8 cellular contexts compared by ENCODE assay signal in the genomic region with DNA sequence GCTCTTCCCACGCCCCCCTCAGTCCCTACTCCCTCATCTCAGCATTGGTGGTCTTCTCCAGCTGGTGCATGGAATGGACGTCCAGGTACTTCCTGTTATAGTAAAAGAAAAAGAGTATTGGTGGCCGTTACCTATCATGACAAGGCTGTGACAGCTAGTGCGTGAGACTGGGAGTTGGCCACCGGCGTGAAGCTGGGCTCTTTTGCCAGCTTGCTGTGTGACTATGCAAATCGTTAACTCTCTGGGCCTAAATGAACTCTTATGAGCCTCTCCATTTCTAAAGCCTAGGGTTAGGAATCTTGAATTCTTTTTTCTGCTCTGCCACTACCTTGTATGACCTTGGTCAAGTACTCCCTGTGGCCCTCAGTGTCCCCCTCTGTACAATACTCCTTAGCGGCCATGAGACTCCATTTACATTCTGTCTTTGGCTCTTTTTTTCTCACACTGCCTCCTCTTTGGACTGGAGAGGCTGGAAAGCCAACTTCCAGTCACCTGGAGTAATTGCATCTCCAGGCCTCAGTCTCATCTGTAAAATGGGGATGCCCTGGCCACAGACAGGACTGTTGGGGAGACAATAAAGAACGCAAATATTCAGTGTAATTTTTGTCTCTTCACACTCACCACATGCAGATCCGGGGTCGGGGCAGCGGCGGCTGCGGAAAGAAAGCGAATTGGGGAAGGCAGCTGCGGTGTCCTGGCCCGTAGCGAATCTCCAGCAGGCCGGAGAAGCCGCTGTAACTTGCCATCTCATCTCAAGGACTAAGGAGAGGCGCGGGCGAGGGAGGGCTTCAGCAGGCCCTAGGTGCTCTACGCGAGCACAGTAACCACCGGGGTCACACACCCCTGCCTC. TPM values are rescaled to one million over a fixed set of nuclear protein-coding genes. Genes with fewer than 3 reads are reported as not detected.
A peak's percentile ranks its signal among the peaks of the same experiment; 100 is the strongest.
DNase-seq lines count a peak whose midpoint lies in the region; ATAC-seq, FAIRE-seq and TF ChIP-seq lines count a peak whose summit lies in the region.

No MANE protein-coding gene starts in this region.

- dilution Hi-C loops in keratinocyte (cut with MboI; ENCODE audit: extremely low pct_ligation_motif_present, low sequenced_read_pairs) = no loop called here

- peaks cover 35% of the 10 kb centered on the region for H3K36me3 Mint-ChIP-seq in activated CD4-positive, alpha-beta T cell treated with anti-CD3 and anti-CD28 coated beads, Interleukin-2, amount 10 ng/mL, durations not matched to agents 24 days and 14 days (ENCODE audit: low read depth)
- no peaks in the 10 kb centered on the region for H3K36me3 Mint-ChIP-seq in activated naive CD8-positive, alpha-beta T cell

- no peaks in the 10 kb centered on the region for H3K9me3 ChIP-seq in keratinocyte (ENCODE audit: control insufficient read depth, low read depth, low read length)
- no peaks in the 10 kb centered on the region for H3K9me3 ChIP-seq in testis

- no peaks in the 10 kb centered on the region for H3K27me3 Mint-ChIP-seq in activated CD4-positive, alpha-beta T cell treated with anti-CD3 and anti-CD28 coated beads, Interleukin-2, amount 10 ng/mL, durations not matched to agents 24 days and 14 days
- no peaks in the 10 kb centered on the region for H3K27me3 Mint-ChIP-seq in activated naive CD8-positive, alpha-beta T cell

- H3K4me1 ChIP-seq in keratinocyte (ENCODE audit: control insufficient read depth, extremely low read depth, insufficient read depth, low read length) = peaks cover 17% of the 10 kb centered on the region
- H3K4me1 ChIP-seq in testis = peaks cover 22% of the 10 kb centered on the region

- H3K27ac Mint-ChIP-seq in activated CD4-positive, alpha-beta T cell treated with anti-CD3 and anti-CD28 coated beads, Interleukin-2, amount 10 ng/mL, durations not matched to agents 24 days and 14 days = peak overlapping the region; percentile 2
- H3K27ac Mint-ChIP-seq in activated naive CD8-positive, alpha-beta T cell = peak overlapping the region; percentile 84

- no peak for FAIRE-seq in keratinocyte (lab: Jason Lieb, UNC)

- TF ChIP-seq POLR2A in testis (IDR thresholded peaks at IDR 0.05) (no peak), GM18505 (IDR thresholded peaks at IDR 0.05; ENCODE audit: borderline replicate concordance, extremely low read depth, insufficient read depth, insufficient read length) (no peak)

- peak overlapping the region; percentile 72 for H3K4me2 ChIP-seq in keratinocyte (ENCODE audit: control insufficient read depth, extremely low read depth, insufficient read depth, low read depth, low read length)

- no peaks in the 10 kb centered on the region for H4K20me1 ChIP-seq in keratinocyte (ENCODE audit: control insufficient read depth, extremely low read depth, insufficient read depth, low read length)

- peaks cover 25% of the 10 kb centered on the region for H3K79me2 ChIP-seq in keratinocyte (ENCODE audit: control insufficient read depth, insufficient read depth, low read length)

- TF ChIP-seq CTCF in keratinocyte (optimal IDR thresholded peaks at IDR 0.05 in 1 of 3, IDR thresholded peaks at IDR 0.05 in 1 of 3, conservative IDR thresholded peaks at IDR 0.05 in 1 of 3; ENCODE audit: extremely low read depth in 1 of 3, insufficient read depth in 2 of 3, low read length in 3 of 3) (no peak), testis (IDR thresholded peaks at IDR 0.05) (no peak)

- no peaks in the 10 kb centered on the region for H3K9me1 ChIP-seq in keratinocyte (ENCODE audit: control insufficient read depth, extremely low read depth, insufficient read depth, low read length)

- peaks cover 22% of the 10 kb centered on the region for H3K4me1 Mint-ChIP-seq in activated CD4-positive, alpha-beta T cell treated with anti-CD3 and anti-CD28 coated beads, Interleukin-2, amount 10 ng/mL, durations not matched to agents 24 days and 14 days
- H3K4me1 Mint-ChIP-seq in activated naive CD8-positive, alpha-beta T cell (ENCODE audit: low read depth) = peaks cover 26% of the 10 kb centered on the region

- peak overlapping the region; percentile 70 for H2AFZ ChIP-seq in keratinocyte (ENCODE audit: control insufficient read depth, low read length)

- no peaks in the 10 kb centered on the region for H3K9me3 Mint-ChIP-seq in activated CD4-positive, alpha-beta T cell treated with anti-CD3 and anti-CD28 coated beads, Interleukin-2, amount 10 ng/mL, durations not matched to agents 24 days and 14 days
- no peaks in the 10 kb centered on the region for H3K9me3 Mint-ChIP-seq in activated naive CD8-positive, alpha-beta T cell (ENCODE audit: low read depth)

- WGBS in testis, 2 donors = 25 to 26% methylated on average over 26 of the region's 26 CpGs

- H3K27ac ChIP-seq in keratinocyte (ENCODE audit: control insufficient read depth, insufficient read depth, low read length) (no peak overlapping the region), testis (peak overlapping the region; percentile 25 to 87)

- intact Hi-C loops in activated CD4-positive, alpha-beta T cell treated with anti-CD3 and anti-CD28 coated beads, Interleukin-2, amount 10 ng/mL, durations not matched to agents 24 days and 14 days (cut with micrococcal nuclease) = loop anchor here (5.0 kb wide), 2 partner anchors 104 to 131 kb away; partner anchors contain the start of genes BCL7C and FBRS
- intact Hi-C loops in testis (cut with DNase I; ENCODE audit: low total_unique reads) = no loop called here

- peak overlapping the region; percentile 84 for H3K9ac ChIP-seq in keratinocyte (ENCODE audit: control insufficient read depth, extremely low read depth, insufficient read depth, low read length)

- peak overlapping the region; percentile 97 for H3K4me3 Mint-ChIP-seq in activated CD4-positive, alpha-beta T cell treated with anti-CD3 and anti-CD28 coated beads, Interleukin-2, amount 10 ng/mL, durations not matched to agents 24 days and 14 days
- H3K4me3 Mint-ChIP-seq in activated naive CD8-positive, alpha-beta T cell = peak overlapping the region; percentile 95

- no peak for ATAC-seq in GM18505 (IDR thresholded peaks at IDR 0.05; ENCODE audit: unreplicated experiment)

- H3K27me3 ChIP-seq in keratinocyte (ENCODE audit: control insufficient read depth, extremely low read depth, insufficient read depth, low read length) (no peaks in the 10 kb centered on the region), testis (no peaks in the 10 kb centered on the region)

- peaks cover 28 to 29% of the 10 kb centered on the region in 2 experiments for H3K36me3 ChIP-seq in keratinocyte (ENCODE audit: control insufficient read depth in 2 of 2, extremely low read depth in 1 of 2, insufficient read depth in 2 of 2, low read length in 2 of 2)
- H3K36me3 ChIP-seq in testis (ENCODE audit: low read depth, missing control alignments) = no peaks in the 10 kb centered on the region

- H3K4me3 ChIP-seq in keratinocyte (ENCODE audit: control insufficient read depth in 2 of 3, extremely low read depth in 1 of 3, insufficient read depth in 2 of 3, low read depth in 1 of 3, low read length in 3 of 3) (peak overlapping the region; percentile 75 to 89 (median 75)), testis (peak overlapping the region; percentile 80 to 83)

- no peak for DNase-seq in activated CD4-positive, alpha-beta T cell treated with anti-CD3 and anti-CD28 coated beads, Interleukin-2, amount 10 ng/mL, durations not matched to agents 24 days and 14 days
- DNase-seq in activated CD4-positive, alpha-beta T cell treated with anti-CD3 and anti-CD28 coated beads for 4 hours = no peak
- DNase-seq in keratinocyte (ENCODE audit: low read depth, low spot score) = no peak
- no peak for DNase-seq in testis
- no peak for DNase-seq in middle frontal gyrus (ENCODE audit: extremely low spot score, low spot score)
- DNase-seq in AG08395 (ENCODE audit: low spot score) = no peak

RNA-seq across cellular contexts. Expression of gene CFAP119, which starts 1.1 kb away (rescaled TPM):
- 4.0 and 4.2 TPM in 2 replicates for total RNA-seq in activated CD4-positive, alpha-beta T cell treated with anti-CD3 and anti-CD28 coated beads, Interleukin-2, amount 10 ng/mL, durations not matched to agents 24 days and 14 days
- 2.2 to 3.0 TPM (median 2.3 TPM) in 3 replicates for polyA plus RNA-seq in keratinocyte
- 0.62 TPM for polyA plus RNA-seq in keratinocyte (2011; ENCODE audit: low read depth)
- polyA plus RNA-seq in keratinocyte (2011; cell fraction: cytosol; rRNA removed) = 0.34 and 0.39 TPM in 2 replicates
- 7.1 and 7.8 TPM in 2 replicates for polyA plus RNA-seq in keratinocyte (2011; cell fraction: nucleus; rRNA removed)
- polyA plus RNA-seq in keratinocyte (2012; ENCODE audit: low replicate concordance) = 0.97 and 2.1 TPM in 2 replicates
- polyA minus RNA-seq in keratinocyte = 0.35 TPM in 1 of 3 replicates, not detected in the others
- polyA minus RNA-seq in keratinocyte (2011; cell fraction: cytosol; rRNA and poly(A)+ RNA removed) = 3.1 TPM
- 0.39 and 0.63 TPM in 2 replicates for polyA minus RNA-seq in keratinocyte (2011; cell fraction: nucleus; rRNA and poly(A)+ RNA removed)
- total RNA-seq in testis = 10 to 100 TPM; 31.5 to 54.2 TPM
- 43.3 TPM for polyA plus RNA-seq in testis (ENCODE audit: insufficient read depth, low read depth, low replicate concordance)

RNA-seq across cellular contexts. Expression of gene RNF40, which starts 1.3 kb away (rescaled TPM):
- total RNA-seq in activated CD4-positive, alpha-beta T cell treated with anti-CD3 and anti-CD28 coated beads, Interleukin-2, amount 10 ng/mL, durations not matched to agents 24 days and 14 days = 95.4 and 100 TPM in 2 replicates
- polyA plus RNA-seq in keratinocyte = 45.2 to 59.6 TPM (median 52.7 TPM) in 3 replicates
- 53.5 TPM for polyA plus RNA-seq in keratinocyte (2011; ENCODE audit: low read depth)
- 43.2 and 45.2 TPM in 2 replicates for polyA plus RNA-seq in keratinocyte (2011; cell fraction: cytosol; rRNA removed)
- 67.2 and 85.5 TPM in 2 replicates for polyA plus RNA-seq in keratinocyte (2011; cell fraction: nucleus; rRNA removed)
- 43.1 and 60.9 TPM in 2 replicates for polyA plus RNA-seq in keratinocyte (2012; ENCODE audit: low replicate concordance)
- polyA minus RNA-seq in keratinocyte = 63.2 to 88.0 TPM (median 66.8 TPM) in 3 replicates
- 42.8 TPM for polyA minus RNA-seq in keratinocyte (2011; cell fraction: cytosol; rRNA and poly(A)+ RNA removed)
- 23.4 and 43.4 TPM in 2 replicates for polyA minus RNA-seq in keratinocyte (2011; cell fraction: nucleus; rRNA and poly(A)+ RNA removed)
- 100 to 1,000 TPM; 143 to 162 TPM for total RNA-seq in testis
- polyA plus RNA-seq in testis (ENCODE audit: insufficient read depth, low read depth, low replicate concordance) = 219 TPM

RNA-seq across cellular contexts. Expression of gene PHKG2, which starts 12.6 kb away (rescaled TPM):
- total RNA-seq in activated CD4-positive, alpha-beta T cell treated with anti-CD3 and anti-CD28 coated beads, Interleukin-2, amount 10 ng/mL, durations not matched to agents 24 days and 14 days = 39.5 and 41.0 TPM in 2 replicates
- polyA plus RNA-seq in keratinocyte = 28.9 to 40.6 TPM (median 31.8 TPM) in 3 replicates
- 9.0 TPM for polyA plus RNA-seq in keratinocyte (2011; ENCODE audit: low read depth)
- 16.2 and 16.6 TPM in 2 replicates for polyA plus RNA-seq in keratinocyte (2011; cell fraction: cytosol; rRNA removed)
- polyA plus RNA-seq in keratinocyte (2011; cell fraction: nucleus; rRNA removed) = 121 and 138 TPM in 2 replicates
- 20.9 and 28.6 TPM in 2 replicates for polyA plus RNA-seq in keratinocyte (2012; ENCODE audit: low replicate concordance)
- polyA minus RNA-seq in keratinocyte = 29.8 to 36.4 TPM (median 34.7 TPM) in 3 replicates
- 15.7 TPM for polyA minus RNA-seq in keratinocyte (2011; cell fraction: cytosol; rRNA and poly(A)+ RNA removed)
- 28.6 and 36.6 TPM in 2 replicates for polyA minus RNA-seq in keratinocyte (2011; cell fraction: nucleus; rRNA and poly(A)+ RNA removed)
- 100 to 1,000 TPM in 1 of 2 donors, 10 to 100 TPM in 1; 78.4 to 129 TPM for total RNA-seq in testis
- polyA plus RNA-seq in testis (ENCODE audit: insufficient read depth, low read depth, low replicate concordance) = 312 TPM

RNA-seq across cellular contexts. Expression of gene ZNF629, which starts 26.2 kb away (rescaled TPM):
- 2.5 and 2.6 TPM in 2 replicates for total RNA-seq in activated CD4-positive, alpha-beta T cell treated with anti-CD3 and anti-CD28 coated beads, Interleukin-2, amount 10 ng/mL, durations not matched to agents 24 days and 14 days
- polyA plus RNA-seq in keratinocyte = 3.6 to 6.0 TPM (median 4.1 TPM) in 3 replicates
- 2.0 TPM for polyA plus RNA-seq in keratinocyte (2011; ENCODE audit: low read depth)
- 3.4 and 5.1 TPM in 2 replicates for polyA plus RNA-seq in keratinocyte (2011; cell fraction: cytosol; rRNA removed)
- 10.3 and 12.4 TPM in 2 replicates for polyA plus RNA-seq in keratinocyte (2011; cell fraction: nucleus; rRNA removed)
- 5.5 and 11.0 TPM in 2 replicates for polyA plus RNA-seq in keratinocyte (2012; ENCODE audit: low replicate concordance)
- 4.6 to 9.9 TPM (median 5.6 TPM) in 3 replicates for polyA minus RNA-seq in keratinocyte
- polyA minus RNA-seq in keratinocyte (2011; cell fraction: cytosol; rRNA and poly(A)+ RNA removed) = 8.1 TPM
- polyA minus RNA-seq in keratinocyte (2011; cell fraction: nucleus; rRNA and poly(A)+ RNA removed) = 10.2 and 11.9 TPM in 2 replicates
- 10 to 100 TPM; 19.4 to 21.9 TPM for total RNA-seq in testis
- polyA plus RNA-seq in testis (ENCODE audit: insufficient read depth, low read depth, low replicate concordance) = 11.2 TPM
